In genomic region chr2:101518470-101519172, GRCh38 we compare ENCODE assay signal across 8 cellular contexts. TPM values are rescaled to one million over a fixed set of nuclear protein-coding genes. Genes with fewer than 3 reads are reported as not detected.
A peak's percentile ranks its signal among the peaks of the same experiment; 100 is the strongest.
DNase-seq lines count a peak whose midpoint lies in the region; ATAC-seq and TF ChIP-seq lines count a peak whose summit lies in the region.

No MANE protein-coding gene starts in this region.

- H3K9me3 Mint-ChIP-seq in nephron progenitor cell, result peaks cover 3% of the 10 kb centered on the region

- H3K4me3 ChIP-seq in epithelial cell of proximal tubule (ENCODE audit: low read depth, low read length), result peak overlapping the region; percentile 37

- H3K36me3 Mint-ChIP-seq in nephron progenitor cell (ENCODE audit: low read depth), result no peaks in the 10 kb centered on the region

- ATAC-seq in HG03565 (IDR thresholded peaks at IDR 0.05; ENCODE audit: unreplicated experiment) (no peak), GM18868 (IDR thresholded peaks at IDR 0.05; ENCODE audit: unreplicated experiment) (no peak)

- TF ChIP-seq CTCF in epithelial cell of proximal tubule (conservative IDR thresholded peaks at IDR 0.05; ENCODE audit: low read depth, low read length), result peak; percentile 56
- TF ChIP-seq CTCF in nephron progenitor cell (IDR thresholded peaks at IDR 0.05), result no peak

- H3K27ac Mint-ChIP-seq in nephron progenitor cell, result no peak overlapping the region

- peaks cover 29% of the 10 kb centered on the region for H3K4me1 Mint-ChIP-seq in nephron progenitor cell

- DNase-seq in NCI-H146 (lab: John Stamatoyannopoulos, UW) (peak; percentile 1), NCI-H146 treated with DMSO at 0.1 percent for 48 hours (lab: John Stamatoyannopoulos, UW; ENCODE audit: unreplicated experiment) (no peak), NCI-H69 (lab: John Stamatoyannopoulos, UW) (peak; percentile 54), epithelial cell of proximal tubule (ENCODE audit: low read depth) (no peak), nephron progenitor cell (peak; percentile 24), foreskin melanocyte (no peak)

- no peaks in the 10 kb centered on the region for H3K27me3 Mint-ChIP-seq in nephron progenitor cell (ENCODE audit: low read depth, poor library complexity)

- no peak overlapping the region for H3K4me3 Mint-ChIP-seq in nephron progenitor cell

RNA-seq across cellular contexts. Expression of gene RFX8, which starts 43.7 kb away (rescaled TPM):
- total RNA-seq in epithelial cell of proximal tubule, result not detected in 2 replicates

Comparison
In these comparisons a context has a peak if more than half of its experiments do, and no peak if none do; other contexts are left out.
1. DNase-seq: peak in NCI-H146 (single experiment), NCI-H69 (single experiment) and nephron progenitor cell (single experiment); none in NCI-H146 treated with DMSO at 0.1 percent for 48 hours (single experiment), epithelial cell of proximal tubule (single experiment) and foreskin melanocyte (single experiment).